28 cellular contexts compared by ENCODE assay signal in genomic region chr3:4883011-4883410, GRCh38.
"Had no signal": no experiment of that assay in that cellular context is flagged by ENCODE, and none has a peak within 500 bp of the region (broad histone marks: within the 10 kb centered on the region; RNA-seq: fewer than 3 reads in every experiment).

No MANE protein-coding gene starts in this region.

- H3K27ac Mint-ChIP-seq: stimulated activated effector memory CD8-positive, alpha-beta T cell treated with anti-CD3 and anti-CD28 coated beads, Interleukin-12 subunit alpha, Interleukin-12 subunit beta, amount 100 ng/mL, for 72 hours; stimulated activated memory B cell treated with anti-CD40 and anti-IgM and Interleukin-4, amounts not matched to agents 10 μg/mL and 1 μg/mL and 100 μg/mL, for 72 hours; stimulated activated naive B cell treated with anti-CD40 and anti-IgM and Interleukin-4, amounts not matched to agents 10 μg/mL and 1 μg/mL and 100 μg/mL, for 72 hours; stimulated activated naive CD8-positive, alpha-beta T cell treated with anti-CD3 and anti-CD28 coated beads, Interleukin-15, Interleukin-2, amounts not matched to agents 100 ng/mL and 50 ng/mL, for 24 hours; type B pancreatic cell had no signal

- H3K9me3 Mint-ChIP-seq: stimulated activated effector memory CD8-positive, alpha-beta T cell treated with anti-CD3 and anti-CD28 coated beads, Interleukin-12 subunit alpha, Interleukin-12 subunit beta, amount 100 ng/mL, for 72 hours; stimulated activated memory B cell treated with anti-CD40 and anti-IgM and Interleukin-4, amounts not matched to agents 10 μg/mL and 1 μg/mL and 100 μg/mL, for 72 hours; stimulated activated naive B cell treated with anti-CD40 and anti-IgM and Interleukin-4, amounts not matched to agents 10 μg/mL and 1 μg/mL and 100 μg/mL, for 72 hours; stimulated activated naive CD8-positive, alpha-beta T cell treated with anti-CD3 and anti-CD28 coated beads, Interleukin-15, Interleukin-2, amounts not matched to agents 100 ng/mL and 50 ng/mL, for 24 hours; type B pancreatic cell had no signal

- H3K4me3 ChIP-seq: stomach, suprapubic skin, testis, thoracic aorta, thyroid gland, tibial artery, tibial nerve, transverse colon, upper lobe of left lung, upper lobe of right lung, uterus, vagina had no signal

- DNase-seq: stimulated activated CD4-positive, alpha-beta T cell treated with anti-CD3 and anti-CD28 coated beads, Interleukin-2, amount 100 ng/mL, for 48 hours; stimulated activated CD4-positive, alpha-beta T cell treated with anti-CD3 and anti-CD28 coated beads, Interleukin-4, amount 100 ng/mL, for 1 hour; stimulated activated CD4-positive, alpha-beta T cell treated with anti-CD3 and anti-CD28 coated beads, Interleukin-4, amount 100 ng/mL, for 24 hours; stimulated activated CD4-positive, alpha-beta T cell treated with anti-CD3 and anti-CD28 coated beads, Interleukin-4, amount 100 ng/mL, for 4 hours; stimulated activated CD8-positive, alpha-beta memory T cell treated with anti-CD3 and anti-CD28 coated beads, Interleukin-4, amount 100 ng/mL, for 48 hours; stimulated activated naive B cell treated with anti-CD40 and anti-IgM and Interleukin-4, amounts not matched to agents 10 μg/mL and 1 μg/mL and 100 μg/mL, for 72 hours; stimulated activated naive CD4-positive, alpha-beta T cell; stimulated activated naive CD4-positive, alpha-beta T cell treated with Interleukin-2 at 50 U/mL for 16 hours; stimulated activated naive CD8-positive, alpha-beta T cell treated with anti-CD3 and anti-CD28 coated beads, Interleukin-15, amount 100 ng/mL, for 72 hours; stimulated activated naive CD8-positive, alpha-beta T cell treated with anti-CD3 and anti-CD28 coated beads, Interleukin-15, Interleukin-2, amounts not matched to agents 100 U/mL and 50 U/mL, for 24 hours; stomach; substantia nigra; testis; thyroid gland; tibial artery; transverse colon; trophoblast cell; upper lobe of left lung; upper lobe of right lung; uterus had no signal

- H3K27ac ChIP-seq: stomach, suprapubic skin, testis, thoracic aorta, thyroid gland, tibial artery, transverse colon, upper lobe of left lung, upper lobe of right lung, uterus, vagina had no signal

- ATAC-seq: stimulated activated effector memory CD8-positive, alpha-beta T cell treated with anti-CD3 and anti-CD28 coated beads, Interleukin-12 subunit alpha, Interleukin-12 subunit beta, amount 100 ng/mL, for 72 hours; stimulated activated memory B cell treated with anti-CD40 and anti-IgM and Interleukin-4, amounts not matched to agents 10 μg/mL and 1 μg/mL and 100 μg/mL, for 72 hours; stimulated activated naive B cell treated with anti-CD40 and anti-IgM and Interleukin-4, amounts not matched to agents 10 μg/mL and 1 μg/mL and 100 μg/mL, for 72 hours; stimulated activated naive CD8-positive, alpha-beta T cell treated with anti-CD3 and anti-CD28 coated beads, Interleukin-15, amount 100 ng/mL, for 72 hours; stimulated activated naive CD8-positive, alpha-beta T cell treated with anti-CD3 and anti-CD28 coated beads, Interleukin-15, Interleukin-2, amounts not matched to agents 100 U/mL and 50 U/mL, for 24 hours; upper lobe of right lung had no signal

- H3K36me3 ChIP-seq: stomach, suprapubic skin, thoracic aorta, thyroid gland, tibial artery, tibial nerve, transverse colon, upper lobe of left lung, upper lobe of right lung, uterus, vagina had no signal

- H3K4me1 Mint-ChIP-seq: stimulated activated memory B cell treated with anti-CD40 and anti-IgM and Interleukin-4, amounts not matched to agents 10 μg/mL and 1 μg/mL and 100 μg/mL, for 72 hours had no signal

- H3K36me3 Mint-ChIP-seq: stimulated activated effector memory CD8-positive, alpha-beta T cell treated with anti-CD3 and anti-CD28 coated beads, Interleukin-12 subunit alpha, Interleukin-12 subunit beta, amount 100 ng/mL, for 72 hours; stimulated activated memory B cell treated with anti-CD40 and anti-IgM and Interleukin-4, amounts not matched to agents 10 μg/mL and 1 μg/mL and 100 μg/mL, for 72 hours; stimulated activated naive B cell treated with anti-CD40 and anti-IgM and Interleukin-4, amounts not matched to agents 10 μg/mL and 1 μg/mL and 100 μg/mL, for 72 hours; type B pancreatic cell had no signal

- H3K4me3 Mint-ChIP-seq: stimulated activated effector memory CD8-positive, alpha-beta T cell treated with anti-CD3 and anti-CD28 coated beads, Interleukin-12 subunit alpha, Interleukin-12 subunit beta, amount 100 ng/mL, for 72 hours; stimulated activated memory B cell treated with anti-CD40 and anti-IgM and Interleukin-4, amounts not matched to agents 10 μg/mL and 1 μg/mL and 100 μg/mL, for 72 hours; stimulated activated naive B cell treated with anti-CD40 and anti-IgM and Interleukin-4, amounts not matched to agents 10 μg/mL and 1 μg/mL and 100 μg/mL, for 72 hours; stimulated activated naive CD8-positive, alpha-beta T cell treated with anti-CD3 and anti-CD28 coated beads, Interleukin-15, amount 100 ng/mL, for 72 hours; stimulated activated naive CD8-positive, alpha-beta T cell treated with anti-CD3 and anti-CD28 coated beads, Interleukin-15, Interleukin-2, amounts not matched to agents 100 ng/mL and 50 ng/mL, for 24 hours; type B pancreatic cell had no signal

- H3K4me1 ChIP-seq: stomach, suprapubic skin, thyroid gland, tibial artery, transverse colon, upper lobe of left lung, upper lobe of right lung, uterus, vagina had no signal

- H3K27me3 Mint-ChIP-seq: stimulated activated memory B cell treated with anti-CD40 and anti-IgM and Interleukin-4, amounts not matched to agents 10 μg/mL and 1 μg/mL and 100 μg/mL, for 72 hours; stimulated activated naive B cell treated with anti-CD40 and anti-IgM and Interleukin-4, amounts not matched to agents 10 μg/mL and 1 μg/mL and 100 μg/mL, for 72 hours; stimulated activated naive CD8-positive, alpha-beta T cell treated with anti-CD3 and anti-CD28 coated beads, Interleukin-15, amount 100 ng/mL, for 72 hours; stimulated activated naive CD8-positive, alpha-beta T cell treated with anti-CD3 and anti-CD28 coated beads, Interleukin-15, Interleukin-2, amounts not matched to agents 100 ng/mL and 50 ng/mL, for 24 hours; type B pancreatic cell had no signal

- H3K27me3 ChIP-seq: stomach, suprapubic skin, testis, thyroid gland, tibial artery, tibial nerve, transverse colon, upper lobe of left lung, upper lobe of right lung, uterus, vagina had no signal

- H3K9me3 ChIP-seq: stomach, suprapubic skin, testis, thoracic aorta, thyroid gland, tibial artery, tibial nerve, transverse colon, upper lobe of left lung, upper lobe of right lung, uterus, vagina had no signal
